Comparison of ENCODE assay signal across 17 cellular contexts in the genomic region with DNA sequence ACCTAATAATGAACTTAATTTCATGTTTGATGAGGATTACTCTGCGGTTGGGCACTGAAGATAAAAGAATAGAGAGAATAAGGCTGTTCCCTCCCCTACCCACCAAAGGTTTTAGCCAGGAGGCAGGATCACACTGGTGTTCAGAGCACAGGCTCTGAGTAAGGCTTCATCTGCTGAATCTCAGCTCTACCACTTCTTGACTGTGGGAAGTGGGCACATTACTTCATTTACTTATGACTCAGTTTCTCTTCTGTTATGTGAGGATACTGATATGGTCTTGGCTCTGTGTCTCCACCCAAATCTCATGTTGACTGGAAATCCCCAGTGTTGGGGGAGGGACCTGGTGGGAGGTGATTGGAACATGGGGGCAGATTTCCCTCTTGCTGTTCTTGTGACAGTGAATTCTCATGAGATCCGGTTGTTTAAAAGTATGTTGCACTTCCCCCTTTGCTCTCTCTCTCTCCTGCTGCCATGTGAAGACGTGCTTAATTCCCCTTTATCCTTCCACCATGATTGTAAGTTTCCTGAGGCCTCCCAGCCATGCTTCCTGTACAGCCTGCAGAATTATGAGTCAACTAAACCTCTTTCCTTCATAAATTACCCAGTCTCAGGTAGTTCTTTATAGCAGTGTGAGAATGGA.
"Had no signal": no experiment of that assay in that cellular context is flagged by ENCODE, and none has a peak within 500 bp of the region (broad histone marks: within the 10 kb centered on the region; RNA-seq: fewer than 3 reads in every experiment).

No MANE protein-coding gene starts in this region.

- H3K27ac Mint-ChIP-seq: activated CD8-positive, alpha-beta T cell treated with anti-CD3 and anti-CD28 coated beads for 36 hours; activated T-cell treated with anti-CD3 and anti-CD28 coated beads, Interleukin-2, amount 50 U/mL, for 72 hours; brain; T-helper 1 cell treated with Interleukin-12 subunit alpha and Interleukin-12 subunit beta and Interleukin-4 antibody, amounts not matched to agents 30 μg/mL and 1 μg/mL, for 36 hours had no signal

- H3K4me3 Mint-ChIP-seq: activated CD8-positive, alpha-beta T cell treated with anti-CD3 and anti-CD28 coated beads for 36 hours; activated T-cell treated with anti-CD3 and anti-CD28 coated beads, Interleukin-2, amount 50 U/mL, for 72 hours; brain; T-helper 1 cell treated with Interleukin-12 subunit alpha and Interleukin-12 subunit beta and Interleukin-4 antibody, amounts not matched to agents 30 μg/mL and 1 μg/mL, for 36 hours had no signal

- H3K9me3 Mint-ChIP-seq: activated CD8-positive, alpha-beta T cell treated with anti-CD3 and anti-CD28 coated beads for 36 hours; brain had no signal

- H3K27me3 Mint-ChIP-seq: brain had no signal

- DNase-seq: activated CD4-positive, CD25-positive, alpha-beta regulatory T cell; activated CD8-positive, alpha-beta memory T cell treated with anti-CD3 and anti-CD28 coated beads, Interleukin-2, amount 50 U/mL, for 4 hours; activated CD8-positive, alpha-beta T cell treated with anti-CD3 and anti-CD28 coated beads for 36 hours; activated naive CD4-positive, alpha-beta T cell; activated T-cell treated with anti-CD3 and anti-CD28 coated beads, Interleukin-2, amount 50 U/mL, for 72 hours; amniotic stem cell; dorsolateral prefrontal cortex; esophagus squamous epithelium; foreskin fibroblast; head of caudate nucleus; mesendoderm; stimulated activated CD4-positive, alpha-beta T cell treated with anti-CD3 and anti-CD28 coated beads, Interleukin-15, amount 100 ng/mL, for 24 hours; stimulated activated CD4-positive, alpha-beta T cell treated with anti-CD3 and anti-CD28 coated beads, Interleukin-4, amount 100 ng/mL, for 24 hours had no signal

- ATAC-seq: activated CD8-positive, alpha-beta T cell treated with anti-CD3 and anti-CD28 coated beads for 36 hours; left lobe of liver; SK-N-SH treated with all-trans-retinoic acid at 6 μM for 48 hours had no signal
